Comparison of ENCODE assay signal across 19 cellular contexts in the genomic region with DNA sequence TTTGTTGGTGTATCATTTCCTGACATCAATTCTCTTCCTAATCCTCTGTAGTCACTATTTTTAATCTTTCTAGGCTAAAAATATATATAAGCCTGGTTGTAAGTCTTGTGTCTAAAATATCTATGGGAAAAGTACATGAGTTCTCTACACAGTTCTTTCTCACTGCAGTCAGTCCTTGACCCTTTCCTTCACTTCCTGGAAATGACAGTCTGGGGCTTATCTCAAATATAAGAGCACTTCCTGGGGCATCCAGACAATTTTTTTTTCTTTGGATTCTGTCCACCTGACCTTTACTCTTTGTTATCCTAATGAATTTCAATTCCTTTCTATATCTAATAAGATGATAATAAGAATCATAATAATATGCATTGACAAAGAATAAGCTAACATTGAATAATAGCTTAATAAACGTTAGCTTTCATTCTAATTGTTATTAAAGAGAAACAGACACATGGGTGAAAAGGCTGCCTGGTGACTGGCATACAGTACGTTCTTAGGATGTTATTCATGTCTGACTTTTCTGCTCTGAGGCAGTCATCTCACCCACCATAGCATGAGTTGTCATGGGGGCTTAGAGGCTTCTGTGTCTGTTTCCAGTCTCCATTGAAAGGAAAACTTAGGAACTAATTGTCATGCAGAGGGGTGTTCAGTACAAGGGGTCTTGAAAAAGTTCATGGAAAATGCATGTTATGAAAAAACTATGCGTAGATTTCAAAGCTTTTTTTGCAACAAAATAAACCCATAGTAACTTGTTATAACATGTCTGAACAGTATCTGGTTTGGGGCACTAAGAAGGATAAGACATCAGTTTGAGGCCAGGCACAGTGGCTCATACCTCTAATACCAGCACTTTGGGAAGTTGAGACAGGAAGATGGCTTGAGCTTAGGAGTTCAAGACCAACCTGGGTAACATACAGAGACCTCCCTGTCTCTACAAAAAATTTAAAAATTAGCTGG.
"Had no signal": no experiment of that assay in that cellular context is flagged by ENCODE, and none has a peak within 500 bp of the region (broad histone marks: within the 10 kb centered on the region; RNA-seq: fewer than 3 reads in every experiment).

No MANE protein-coding gene starts in this region.

- H3K27ac ChIP-seq: gastroesophageal sphincter, sigmoid colon, thoracic aorta, upper lobe of right lung had no signal

- ATAC-seq: activated naive CD8-positive, alpha-beta T cell treated with anti-CD3 and anti-CD28 coated beads, Interleukin-2, amount 50 U/mL, for 24 hours; gastroesophageal sphincter; stimulated activated effector memory CD8-positive, alpha-beta T cell treated with anti-CD3 and anti-CD28 coated beads, Interleukin-12 subunit alpha, Interleukin-12 subunit beta, amount 100 ng/mL, for 72 hours had no signal

- DNase-seq: activated CD4-positive, alpha-beta T cell treated with anti-CD3 and anti-CD28 coated beads for 1 hour; activated CD4-positive, alpha-beta T cell treated with anti-CD3 and anti-CD28 coated beads, Interleukin-2, amount 50 U/mL, for 4 hours; activated naive CD4-positive, alpha-beta T cell treated with anti-CD3 and anti-CD28 coated beads for 36 hours; activated naive CD8-positive, alpha-beta T cell treated with anti-CD3 and anti-CD28 coated beads, Interleukin-2, amount 50 U/mL, for 24 hours; activated T-cell treated with anti-CD3 and anti-CD28 coated beads for 4 hours; aorta; cortex of kidney; effector CD8-positive, alpha-beta T cell; hippocampal formation; kidney glomerular epithelial cell; sigmoid colon; stimulated activated CD4-positive, alpha-beta T cell treated with anti-CD3 and anti-CD28 coated beads, Interleukin-12 subunit alpha, Interleukin-12 subunit beta, amount 100 ng/mL, for 4 hours; stimulated activated CD4-positive, alpha-beta T cell treated with anti-CD3 and anti-CD28 coated beads, Interleukin-2, amount 100 ng/mL, for 24 hours; T-helper 9 cell; upper lobe of right lung had no signal

- H3K9me3 ChIP-seq: gastroesophageal sphincter, sigmoid colon, thoracic aorta, upper lobe of right lung had no signal

- H3K27me3 ChIP-seq: gastroesophageal sphincter, sigmoid colon, upper lobe of right lung had no signal

- H3K4me3 ChIP-seq: gastroesophageal sphincter, lung, sigmoid colon, thoracic aorta, upper lobe of right lung had no signal

- H3K4me1 ChIP-seq: gastroesophageal sphincter, sigmoid colon, upper lobe of right lung had no signal
